Comparison of ENCODE assay signal across 8 cellular contexts in genomic region chr5:127878174-127878750, GRCh38.
DNase-seq lines count a peak whose midpoint lies in the region; ATAC-seq lines count a peak whose summit lies in the region.

No MANE protein-coding gene starts in this region.

- no peak overlapping the region for H3K27ac Mint-ChIP-seq in activated naive CD4-positive, alpha-beta T cell treated with anti-CD3 and anti-CD28 coated beads for 36 hours
- no peak overlapping the region for H3K27ac Mint-ChIP-seq in activated naive CD4-positive, alpha-beta T cell treated with anti-CD3 and anti-CD28 coated beads, Interleukin-2, amount 50 U/mL, for 72 hours
- no peak overlapping the region for H3K27ac Mint-ChIP-seq in activated CD4-positive, alpha-beta memory T cell treated with anti-CD3 and anti-CD28 coated beads, Interleukin-2, amount 10 ng/mL, durations not matched to agents 7 days and 5 days

- H3K36me3 Mint-ChIP-seq in activated naive CD4-positive, alpha-beta T cell treated with anti-CD3 and anti-CD28 coated beads for 36 hours (ENCODE audit: low read depth): no peaks in the 10 kb centered on the region
- no peaks in the 10 kb centered on the region for H3K36me3 Mint-ChIP-seq in activated naive CD4-positive, alpha-beta T cell treated with anti-CD3 and anti-CD28 coated beads, Interleukin-2, amount 50 U/mL, for 72 hours
- H3K36me3 Mint-ChIP-seq in activated CD4-positive, alpha-beta memory T cell treated with anti-CD3 and anti-CD28 coated beads, Interleukin-2, amount 10 ng/mL, durations not matched to agents 7 days and 5 days (ENCODE audit: low read depth): no peaks in the 10 kb centered on the region
- H3K36me3 Mint-ChIP-seq in activated T-cell treated with anti-CD3 and anti-CD28 coated beads, Interleukin-2, amount 50 U/mL, for 4 hours (ENCODE audit: insufficient read depth): no peaks in the 10 kb centered on the region

- no peak for ATAC-seq in activated naive CD4-positive, alpha-beta T cell treated with anti-CD3 and anti-CD28 coated beads, Interleukin-2, amount 50 U/mL, for 72 hours
- ATAC-seq in activated T-cell treated with anti-CD3 and anti-CD28 coated beads, Interleukin-2, amount 50 U/mL, for 4 hours: no peak

- CTCF ChIA-PET in activated naive CD4-positive, alpha-beta T cell treated with anti-CD3 and anti-CD28 coated beads for 36 hours (lab: Charles Lee): interaction anchor here (0.8 to 1.1 kb wide), 3 partner anchors 11 to 323 kb away, joined by 3 read pairs; no protein-coding TSS in a partner anchor
- CTCF ChIA-PET in activated CD4-positive, alpha-beta memory T cell treated with anti-CD3 and anti-CD28 coated beads, Interleukin-2, amount 10 ng/mL, durations not matched to agents 7 days and 5 days (lab: Charles Lee): interaction anchor here (1.2 to 1.7 kb wide), 3 partner anchors 13 to 323 kb away, joined by 3 to 7 read pairs (median 4); no protein-coding TSS in a partner anchor

- intact Hi-C loops in activated naive CD4-positive, alpha-beta T cell treated with anti-CD3 and anti-CD28 coated beads for 36 hours (cut with micrococcal nuclease): loop anchor here (5.0 kb wide), 2 partner anchors 121 to 316 kb away; no protein-coding TSS in a partner anchor

- H3K27me3 Mint-ChIP-seq in activated naive CD4-positive, alpha-beta T cell treated with anti-CD3 and anti-CD28 coated beads for 36 hours (ENCODE audit: low read depth): peaks cover 3% of the 10 kb centered on the region
- H3K27me3 Mint-ChIP-seq in activated CD4-positive, alpha-beta memory T cell treated with anti-CD3 and anti-CD28 coated beads, Interleukin-2, amount 10 ng/mL, durations not matched to agents 7 days and 5 days: peaks cover 3% of the 10 kb centered on the region
- peaks cover 8% of the 10 kb centered on the region for H3K27me3 Mint-ChIP-seq in activated T-cell treated with anti-CD3 and anti-CD28 coated beads, Interleukin-2, amount 50 U/mL, for 4 hours (ENCODE audit: low read depth)

- H3K4me3 Mint-ChIP-seq in activated naive CD4-positive, alpha-beta T cell treated with anti-CD3 and anti-CD28 coated beads for 36 hours: no peak overlapping the region
- no peak overlapping the region for H3K4me3 Mint-ChIP-seq in activated CD4-positive, alpha-beta memory T cell treated with anti-CD3 and anti-CD28 coated beads, Interleukin-2, amount 10 ng/mL, durations not matched to agents 7 days and 5 days
- no peak overlapping the region for H3K4me3 Mint-ChIP-seq in activated T-cell treated with anti-CD3 and anti-CD28 coated beads, Interleukin-2, amount 50 U/mL, for 4 hours

- H3K9me3 Mint-ChIP-seq in activated naive CD4-positive, alpha-beta T cell treated with anti-CD3 and anti-CD28 coated beads for 36 hours: no peaks in the 10 kb centered on the region
- H3K9me3 Mint-ChIP-seq in activated naive CD4-positive, alpha-beta T cell treated with anti-CD3 and anti-CD28 coated beads, Interleukin-2, amount 50 U/mL, for 72 hours: no peaks in the 10 kb centered on the region
- H3K9me3 Mint-ChIP-seq in activated CD4-positive, alpha-beta memory T cell treated with anti-CD3 and anti-CD28 coated beads, Interleukin-2, amount 10 ng/mL, durations not matched to agents 7 days and 5 days: no peaks in the 10 kb centered on the region
- H3K9me3 Mint-ChIP-seq in activated T-cell treated with anti-CD3 and anti-CD28 coated beads, Interleukin-2, amount 50 U/mL, for 4 hours: no peaks in the 10 kb centered on the region

- DNase-seq in activated naive CD4-positive, alpha-beta T cell treated with anti-CD3 and anti-CD28 coated beads for 36 hours: peak; percentile 24
- no peak for DNase-seq in activated naive CD4-positive, alpha-beta T cell treated with anti-CD3 and anti-CD28 coated beads, Interleukin-2, amount 50 U/mL, for 72 hours (ENCODE audit: low spot score in 2 of 2)
- peak; percentile 16 to 35 for DNase-seq in NCI-H2081 (lab: John Stamatoyannopoulos, UW)
- DNase-seq in activated CD4-positive, alpha-beta memory T cell treated with anti-CD3 and anti-CD28 coated beads, Interleukin-2, amount 10 ng/mL, durations not matched to agents 7 days and 5 days: peak; percentile 18
- DNase-seq in iris pigment epithelial cell (ENCODE audit: low read depth): peak; percentile 67
- no peak for DNase-seq in central memory CD4-positive, alpha-beta T cell
- no peak for DNase-seq in activated T-cell treated with anti-CD3 and anti-CD28 coated beads, Interleukin-2, amount 50 U/mL, for 4 hours
- no peak for DNase-seq in amniotic stem cell (lab: John Stamatoyannopoulos, UW)

- POLR2A ChIA-PET in activated CD4-positive, alpha-beta memory T cell treated with anti-CD3 and anti-CD28 coated beads, Interleukin-2, amount 10 ng/mL, durations not matched to agents 7 days and 5 days (lab: Charles Lee): no interaction called here

- H3K4me1 Mint-ChIP-seq in activated naive CD4-positive, alpha-beta T cell treated with anti-CD3 and anti-CD28 coated beads for 36 hours (ENCODE audit: low read depth): no peaks in the 10 kb centered on the region
- no peaks in the 10 kb centered on the region for H3K4me1 Mint-ChIP-seq in activated CD4-positive, alpha-beta memory T cell treated with anti-CD3 and anti-CD28 coated beads, Interleukin-2, amount 10 ng/mL, durations not matched to agents 7 days and 5 days
- H3K4me1 Mint-ChIP-seq in activated T-cell treated with anti-CD3 and anti-CD28 coated beads, Interleukin-2, amount 50 U/mL, for 4 hours (ENCODE audit: low read depth): no peaks in the 10 kb centered on the region

Comparison
In these comparisons a context has a peak if more than half of its experiments do, and no peak if none do; other contexts are left out.
1. DNase-seq: peak in activated naive CD4-positive, alpha-beta T cell treated with anti-CD3 and anti-CD28 coated beads for 36 hours (single experiment), NCI-H2081 (2 of 2), activated CD4-positive, alpha-beta memory T cell treated with anti-CD3 and anti-CD28 coated beads, Interleukin-2, amount 10 ng/mL, durations not matched to agents 7 days and 5 days (single experiment) and iris pigment epithelial cell (single experiment); none in activated naive CD4-positive, alpha-beta T cell treated with anti-CD3 and anti-CD28 coated beads, Interleukin-2, amount 50 U/mL, for 72 hours (0 of 2), central memory CD4-positive, alpha-beta T cell (single experiment), activated T-cell treated with anti-CD3 and anti-CD28 coated beads, Interleukin-2, amount 50 U/mL, for 4 hours (single experiment) and amniotic stem cell (single experiment).